In the genomic region with DNA sequence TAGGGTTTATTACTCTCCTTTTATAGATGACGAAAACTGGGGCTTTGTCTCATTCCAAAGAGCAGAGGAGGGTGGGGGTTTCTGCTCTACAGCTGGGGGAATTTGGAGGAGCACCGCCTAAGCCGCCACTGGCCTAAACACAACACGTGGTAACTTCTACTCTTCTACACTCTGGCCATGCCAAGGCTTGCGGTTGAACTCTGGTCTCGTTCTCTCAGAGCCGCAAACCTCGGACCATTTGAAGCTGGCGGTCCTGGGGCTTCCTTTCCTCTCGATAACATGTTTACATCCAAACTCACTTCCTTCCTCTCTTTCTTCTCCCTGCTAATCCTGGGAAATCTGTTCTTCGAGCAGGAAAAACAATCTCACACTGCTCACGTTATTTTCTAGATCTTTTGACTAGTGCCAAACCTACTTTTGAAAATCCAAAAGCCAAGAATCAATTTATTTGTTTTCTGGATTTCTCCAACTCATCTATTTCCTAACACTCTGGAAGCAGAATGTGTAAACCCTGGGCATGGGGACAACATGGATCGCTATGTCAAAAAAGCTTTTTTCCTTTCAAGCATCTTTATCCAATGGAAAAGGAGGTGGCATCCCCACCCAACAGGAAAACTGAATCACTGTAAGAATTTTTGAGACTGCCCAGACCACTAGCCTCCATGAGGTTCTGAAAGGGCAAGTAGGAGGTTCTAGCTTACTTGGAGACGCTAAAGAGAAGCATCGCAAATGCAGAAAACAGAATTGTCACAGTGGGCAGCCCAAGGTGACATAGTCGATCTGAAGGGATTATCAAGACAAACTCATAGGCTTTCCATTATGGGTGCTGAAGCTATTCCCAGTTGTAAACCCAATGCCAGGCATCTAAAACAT, we compare ENCODE assay signal across 1 cellular context.
TF ChIP-seq lines count a peak whose summit lies in the region.

No MANE protein-coding gene starts in this region.

TF ChIP-seq in HepG2, 621 proteins besides CTCF, POLR2A, EP300 and RAD21 (continued from another document and continues in another):
- TF ChIP-seq, protein P1, sequence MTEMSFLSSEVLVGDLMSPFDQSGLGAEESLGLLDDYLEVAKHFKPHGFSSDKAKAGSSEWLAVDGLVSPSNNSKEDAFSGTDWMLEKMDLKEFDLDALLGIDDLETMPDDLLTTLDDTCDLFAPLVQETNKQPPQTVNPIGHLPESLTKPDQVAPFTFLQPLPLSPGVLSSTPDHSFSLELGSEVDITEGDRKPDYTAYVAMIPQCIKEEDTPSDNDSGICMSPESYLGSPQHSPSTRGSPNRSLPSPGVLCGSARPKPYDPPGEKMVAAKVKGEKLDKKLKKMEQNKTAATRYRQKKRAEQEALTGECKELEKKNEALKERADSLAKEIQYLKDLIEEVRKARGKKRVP (CRISPR knock-in tag; IDR thresholded peaks at IDR 0.05) = no peak
- peak; percentile 92 for TF ChIP-seq TFE3 (CRISPR knock-in tag; IDR thresholded peaks at IDR 0.05)
- TF ChIP-seq REPIN1 (CRISPR knock-in tag; IDR thresholded peaks at IDR 0.05; ENCODE audit: borderline replicate concordance, low read depth) = peak; percentile 88
- TF ChIP-seq ZNF746 (CRISPR knock-in tag; IDR thresholded peaks at IDR 0.05) = peak; percentile 89
- TF ChIP-seq ZNF546 (CRISPR knock-in tag; conservative IDR thresholded peaks at IDR 0.05) = peak; percentile 1; the same call in 1 of the 2 replicates
- no peak for TF ChIP-seq SSRP1 (CRISPR knock-in tag; IDR thresholded peaks at IDR 0.05)
- peak; percentile 36; the same call in 1 of the 2 replicates for TF ChIP-seq MXD1 (CRISPR knock-in tag; IDR thresholded peaks at IDR 0.05)
- peak; percentile 80 for TF ChIP-seq NFYB (CRISPR knock-in tag; IDR thresholded peaks at IDR 0.05)
- TF ChIP-seq KDM6A (CRISPR knock-in tag; IDR thresholded peaks at IDR 0.05; ENCODE audit: low read depth) = peak; percentile 85
- TF ChIP-seq, protein P2, sequence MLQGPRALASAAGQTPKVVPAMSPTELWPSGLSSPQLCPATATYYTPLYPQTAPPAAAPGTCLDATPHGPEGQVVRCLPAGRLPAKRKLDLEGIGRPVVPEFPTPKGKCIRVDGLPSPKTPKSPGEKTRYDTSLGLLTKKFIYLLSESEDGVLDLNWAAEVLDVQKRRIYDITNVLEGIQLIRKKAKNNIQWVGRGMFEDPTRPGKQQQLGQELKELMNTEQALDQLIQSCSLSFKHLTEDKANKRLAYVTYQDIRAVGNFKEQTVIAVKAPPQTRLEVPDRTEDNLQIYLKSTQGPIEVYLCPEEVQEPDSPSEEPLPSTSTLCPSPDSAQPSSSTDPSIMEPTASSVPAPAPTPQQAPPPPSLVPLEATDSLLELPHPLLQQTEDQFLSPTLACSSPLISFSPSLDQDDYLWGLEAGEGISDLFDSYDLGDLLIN (CRISPR knock-in tag; IDR thresholded peaks at IDR 0.05; ENCODE audit: borderline replicate concordance) = no peak
- no peak for TF ChIP-seq PCBP1 (IDR thresholded peaks at IDR 0.05; ENCODE audit: borderline replicate concordance, low read depth, low read length)
- TF ChIP-seq ZMAT3 (CRISPR knock-in tag; conservative IDR thresholded peaks at IDR 0.05) = peak; percentile 86
- TF ChIP-seq LRRFIP1 (CRISPR knock-in tag; conservative IDR thresholded peaks at IDR 0.05) = no peak
- TF ChIP-seq, protein P3, sequence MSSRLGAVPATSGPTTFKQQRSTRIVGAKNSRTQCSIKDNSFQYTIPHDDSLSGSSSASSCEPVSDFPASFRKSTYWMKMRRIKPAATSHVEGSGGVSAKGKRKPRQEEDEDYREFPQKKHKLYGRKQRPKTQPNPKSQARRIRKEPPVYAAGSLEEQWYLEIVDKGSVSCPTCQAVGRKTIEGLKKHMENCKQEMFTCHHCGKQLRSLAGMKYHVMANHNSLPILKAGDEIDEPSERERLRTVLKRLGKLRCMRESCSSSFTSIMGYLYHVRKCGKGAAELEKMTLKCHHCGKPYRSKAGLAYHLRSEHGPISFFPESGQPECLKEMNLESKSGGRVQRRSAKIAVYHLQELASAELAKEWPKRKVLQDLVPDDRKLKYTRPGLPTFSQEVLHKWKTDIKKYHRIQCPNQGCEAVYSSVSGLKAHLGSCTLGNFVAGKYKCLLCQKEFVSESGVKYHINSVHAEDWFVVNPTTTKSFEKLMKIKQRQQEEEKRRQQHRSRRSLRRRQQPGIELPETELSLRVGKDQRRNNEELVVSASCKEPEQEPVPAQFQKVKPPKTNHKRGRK (CRISPR knock-in tag; IDR thresholded peaks at IDR 0.05) = no peak
- no peak; the same call in 1 of the 2 replicates for TF ChIP-seq ZNF460 (CRISPR knock-in tag; IDR thresholded peaks at IDR 0.05; ENCODE audit: borderline replicate concordance)
- TF ChIP-seq RNF2 (conservative IDR thresholded peaks at IDR 0.05; ENCODE audit: low read depth) = peak; percentile 52
- TF ChIP-seq KLF12 (CRISPR knock-in tag; IDR thresholded peaks at IDR 0.05; ENCODE audit: borderline replicate concordance) = peak; percentile 71; the same call in 1 of the 2 replicates
- no peak for TF ChIP-seq GABPA (IDR thresholded peaks at IDR 0.05; ENCODE audit: low read depth, low read length)
- TF ChIP-seq GABPA (CRISPR knock-in tag; IDR thresholded peaks at IDR 0.05; ENCODE audit: low read depth) = no peak
- no peak for TF ChIP-seq ARNT (IDR thresholded peaks at IDR 0.05)
- peak; percentile 54; the same call in 1 of the 2 replicates for TF ChIP-seq ZNF446 (CRISPR knock-in tag; IDR thresholded peaks at IDR 0.05)
- TF ChIP-seq ZNF784 (CRISPR knock-in tag; IDR thresholded peaks at IDR 0.05; ENCODE audit: borderline replicate concordance) = peak; percentile 72; the same call in 1 of the 2 replicates
- TF ChIP-seq ZNF572 (CRISPR knock-in tag; IDR thresholded peaks at IDR 0.05) = no peak
- peak; percentile 58 for TF ChIP-seq POGZ (CRISPR knock-in tag; IDR thresholded peaks at IDR 0.05)
- TF ChIP-seq, protein P4, sequence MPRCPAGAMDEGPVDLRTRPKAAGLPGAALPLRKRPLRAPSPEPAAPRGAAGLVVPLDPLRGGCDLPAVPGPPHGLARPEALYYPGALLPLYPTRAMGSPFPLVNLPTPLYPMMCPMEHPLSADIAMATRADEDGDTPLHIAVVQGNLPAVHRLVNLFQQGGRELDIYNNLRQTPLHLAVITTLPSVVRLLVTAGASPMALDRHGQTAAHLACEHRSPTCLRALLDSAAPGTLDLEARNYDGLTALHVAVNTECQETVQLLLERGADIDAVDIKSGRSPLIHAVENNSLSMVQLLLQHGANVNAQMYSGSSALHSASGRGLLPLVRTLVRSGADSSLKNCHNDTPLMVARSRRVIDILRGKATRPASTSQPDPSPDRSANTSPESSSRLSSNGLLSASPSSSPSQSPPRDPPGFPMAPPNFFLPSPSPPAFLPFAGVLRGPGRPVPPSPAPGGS (CRISPR knock-in tag; IDR thresholded peaks at IDR 0.05) = peak; percentile 90; the same call in 1 of the 2 replicates
- TF ChIP-seq SATB2 (CRISPR knock-in tag; IDR thresholded peaks at IDR 0.05) = peak; percentile 55; the same call in 1 of the 2 replicates
- no peak; the same call in 1 of the 2 replicates for TF ChIP-seq BRCA1 (CRISPR knock-in tag; IDR thresholded peaks at IDR 0.05)
- TF ChIP-seq HINFP (CRISPR knock-in tag; IDR thresholded peaks at IDR 0.05; ENCODE audit: low read depth) = peak; percentile 84
- TF ChIP-seq ZGPAT (CRISPR knock-in tag; IDR thresholded peaks at IDR 0.05) = peak; percentile 93
- TF ChIP-seq, protein P5, sequence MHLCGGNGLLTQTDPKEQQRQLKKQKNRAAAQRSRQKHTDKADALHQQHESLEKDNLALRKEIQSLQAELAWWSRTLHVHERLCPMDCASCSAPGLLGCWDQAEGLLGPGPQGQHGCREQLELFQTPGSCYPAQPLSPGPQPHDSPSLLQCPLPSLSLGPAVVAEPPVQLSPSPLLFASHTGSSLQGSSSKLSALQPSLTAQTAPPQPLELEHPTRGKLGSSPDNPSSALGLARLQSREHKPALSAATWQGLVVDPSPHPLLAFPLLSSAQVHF (CRISPR knock-in tag; IDR thresholded peaks at IDR 0.05) = no peak
- TF ChIP-seq SALL1 (CRISPR knock-in tag; IDR thresholded peaks at IDR 0.05) = peak; percentile 90
- peak; percentile 87 for TF ChIP-seq ZKSCAN5 (CRISPR knock-in tag; IDR thresholded peaks at IDR 0.05)
- no peak for TF ChIP-seq ZNF121 (CRISPR knock-in tag; IDR thresholded peaks at IDR 0.05)
- no peak for TF ChIP-seq ZNF207 (IDR thresholded peaks at IDR 0.05; ENCODE audit: borderline replicate concordance)
- TF ChIP-seq HIC2 (CRISPR knock-in tag; IDR thresholded peaks at IDR 0.05; ENCODE audit: low read depth) = peak; percentile 62; the same call in 1 of the 2 replicates
- TF ChIP-seq ZNF12 (CRISPR knock-in tag; IDR thresholded peaks at IDR 0.05) = no peak; the same call in 1 of the 2 replicates
- no peak for TF ChIP-seq SCMH1 (CRISPR knock-in tag; IDR thresholded peaks at IDR 0.05; ENCODE audit: borderline replicate concordance)
- TF ChIP-seq KAT8 (CRISPR knock-in tag; IDR thresholded peaks at IDR 0.05) = peak; percentile 93
- peak; percentile 92 for TF ChIP-seq ZNF670 (CRISPR knock-in tag; IDR thresholded peaks at IDR 0.05; ENCODE audit: borderline replicate concordance)
- TF ChIP-seq MBNL3 (CRISPR knock-in tag; conservative IDR thresholded peaks at IDR 0.05) = no peak
- peak; percentile 95 for TF ChIP-seq ASH2L (IDR thresholded peaks at IDR 0.05; ENCODE audit: insufficient read length, low read depth, low read length)
- TF ChIP-seq AKAP8 (CRISPR knock-in tag; IDR thresholded peaks at IDR 0.05) = peak; percentile 79
- TF ChIP-seq RBM39 (IDR thresholded peaks at IDR 0.05; ENCODE audit: low read depth, low read length, poor library complexity, severe bottlenecking) = no peak
- TF ChIP-seq TSC22D2 (CRISPR knock-in tag; IDR thresholded peaks at IDR 0.05; ENCODE audit: borderline replicate concordance) = no peak; the same call in 1 of the 2 replicates
